Comparison of ENCODE assay signal across 8 cellular contexts in genomic region chr19:57527136-57527881, GRCh38. TPM values are rescaled to one million over a fixed set of nuclear protein-coding genes. Genes with fewer than 3 reads are reported as not detected.
A peak's percentile ranks its signal among the peaks of the same experiment; 100 is the strongest.
DNase-seq lines count a peak whose midpoint lies in the region; ATAC-seq and TF ChIP-seq lines count a peak whose summit lies in the region.

Gene ZNF549, plus strand, starts transcription at chr19:57527356. Its CDS starts 218 bp downstream, at chr19:57527574.

- WGBS in right lobe of liver (ENCODE audit: insufficient coverage, low coverage, low lambda C conversion rate, missing lambda C conversion rate): 3% methylated on average over 38 of the region's 64 CpGs

- H3K27ac ChIP-seq in duodenal mucosa (ENCODE audit: low read depth, low read length) (no peak within 1 kb of the TSS), right lobe of liver (peak within 1 kb of the TSS in 2 of 3 donors; percentile 31 to 47)

- H3K27me3 ChIP-seq in duodenal mucosa (ENCODE audit: control insufficient read depth in 1 of 2, insufficient read depth in 2 of 2, low read length in 2 of 2) (no peaks in the 10 kb centered on the region), right lobe of liver (no peaks in the 10 kb centered on the region)

- peak within 1 kb of the TSS; percentile 86 to 87 for H3K4me3 ChIP-seq in duodenal mucosa (ENCODE audit: low read depth in 1 of 2, low read length in 2 of 2)
- peak within 1 kb of the TSS; percentile 54 to 75 (median 61) for H3K4me3 ChIP-seq in right lobe of liver

- intact Hi-C loops in right lobe of liver (cut with DNase I): no loop called here

- H3K4me1 ChIP-seq in duodenal mucosa (ENCODE audit: control insufficient read depth in 1 of 2, insufficient read depth in 2 of 2, low read length in 2 of 2): peaks cover 8 to 9% of the 10 kb centered on the region in 2 donors
- H3K4me1 ChIP-seq in right lobe of liver: peaks cover 0 to 5% (median 0%) of the 10 kb centered on the region in 4 donors

- TF ChIP-seq CTCF in right lobe of liver (IDR thresholded peaks at IDR 0.05): no peak

- H3K9me3 ChIP-seq in duodenal mucosa (ENCODE audit: control insufficient read depth in 1 of 2, low read length in 2 of 2) (peaks cover 18 to 24% of the 10 kb centered on the region in 2 donors), right lobe of liver (peaks cover 0 to 19% (median 1%) of the 10 kb centered on the region in 4 donors)

- peak within 1 kb of the TSS; percentile 66 to 71 for H3K9ac ChIP-seq in duodenal mucosa (ENCODE audit: low read depth in 1 of 2, low read length in 2 of 2)

- DNase-seq in AML-193 (lab: John Stamatoyannopoulos, UW) (peak; percentile 74 to 83), NCI-H524 (lab: John Stamatoyannopoulos, UW) (peak; percentile 92 to 97), right lobe of liver (peak; percentile 80 to 91 (median 87))
- DNase-seq in activated CD4-positive, alpha-beta T cell treated with anti-CD3 and anti-CD28 coated beads, Interleukin-2, amount 50 U/mL, for 4 hours: peak; percentile 82
- peak; percentile 84 for DNase-seq in stimulated activated CD4-positive, alpha-beta T cell treated with anti-CD3 and anti-CD28 coated beads, Interleukin-4, amount 100 ng/mL, for 1 hour

- H3K36me3 ChIP-seq in duodenal mucosa (ENCODE audit: control insufficient read depth in 1 of 2, insufficient read depth in 2 of 2, low read length in 2 of 2): peaks cover 12 to 17% of the 10 kb centered on the region in 2 donors
- peaks cover 0 to 3% (median 1%) of the 10 kb centered on the region in 4 donors for H3K36me3 ChIP-seq in right lobe of liver

- ATAC-seq in GM19043 (IDR thresholded peaks at IDR 0.05; ENCODE audit: low read depth, unreplicated experiment): peak; percentile 96
- peak; percentile 99 for ATAC-seq in HG03354 (IDR thresholded peaks at IDR 0.05; ENCODE audit: poor library complexity, severe bottlenecking, unreplicated experiment)
- peak; percentile 99 to 100 (median 100) for ATAC-seq in right lobe of liver

- TF ChIP-seq POLR2A in right lobe of liver (IDR thresholded peaks at IDR 0.05): no peak

RNA-seq across cellular contexts. Expression of gene ZNF549, which starts in this region (rescaled TPM):
- total RNA-seq in right lobe of liver: 1 to 10 TPM in 2 of 6 experiments, under 1 TPM in 4; 0.61 to 1.8 (median 0.90) TPM
